Comparison of ENCODE assay signal across 20 cellular contexts in the genomic region with DNA sequence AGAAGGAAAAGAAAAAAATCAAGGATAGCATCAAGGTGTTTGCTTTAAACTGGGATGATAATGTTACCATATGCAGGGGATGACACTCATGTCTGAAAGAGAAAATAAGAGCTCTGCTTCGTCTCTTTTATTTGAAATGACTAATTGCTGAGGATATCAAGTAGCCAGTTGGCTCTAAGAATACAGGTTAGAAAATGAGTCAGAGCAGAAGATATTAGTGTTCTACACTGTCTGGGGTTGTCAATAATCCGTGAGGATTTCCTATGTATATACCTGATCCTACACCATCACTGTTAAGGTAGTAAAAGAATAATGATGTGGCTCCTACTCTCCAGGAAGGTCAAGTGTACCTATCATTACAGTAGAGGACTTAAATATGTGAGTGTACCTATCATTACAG.
"Had no signal": no experiment of that assay in that cellular context is flagged by ENCODE, and none has a peak within 500 bp of the region (broad histone marks: within the 10 kb centered on the region; RNA-seq: fewer than 3 reads in every experiment).

No MANE protein-coding gene starts in this region.

- H3K27ac Mint-ChIP-seq: activated naive CD4-positive, alpha-beta T cell treated with anti-CD3 and anti-CD28 coated beads, Interleukin-2, amount 10 ng/mL, durations not matched to agents 7 days and 5 days; mesothelial cell of epicardium; natural killer cell treated with Interleukin-12 subunit alpha and Interleukin-12 subunit beta and Interleukin-15 and Interleukin-18, amount 100 ng/mL, for 72 hours; stimulated activated naive B cell treated with anti-CD40 and anti-IgM and Interleukin-4, amounts not matched to agents 10 μg/mL and 1 μg/mL and 100 μg/mL, for 72 hours; T-helper 1 cell treated with Interleukin-12 subunit alpha and Interleukin-12 subunit beta and Interleukin-4 antibody, amounts not matched to agents 30 μg/mL and 1 μg/mL, for 36 hours had no signal

- H3K4me3 ChIP-seq: ascending aorta, coronary artery, left lung, pancreas, tibial artery had no signal

- DNase-seq: activated CD4-positive, CD25-positive, alpha-beta regulatory T cell treated with anti-CD3 and anti-CD28 coated beads, Interleukin-2, amount 50 U/mL, for 72 hours; activated effector memory CD4-positive, alpha-beta T cell treated with Interleukin-2 at 50 U/mL for 16 hours; activated naive CD4-positive, alpha-beta T cell treated with anti-CD3 and anti-CD28 coated beads, Interleukin-2, amount 10 ng/mL, durations not matched to agents 7 days and 5 days; activated T-cell treated with anti-CD3 and anti-CD28 coated beads for 4 hours; erythroblast; hypothalamus; left lung; pancreas; stimulated activated CD4-positive, alpha-beta T cell treated with anti-CD3 and anti-CD28 coated beads, Interleukin-4, amount 100 ng/mL, for 4 hours; stimulated activated naive B cell treated with anti-CD40 and anti-IgM and Interleukin-4, amounts not matched to agents 10 μg/mL and 1 μg/mL and 100 μg/mL, for 72 hours; substantia nigra; tibial artery had no signal

- ATAC-seq: sciatic nerve; stimulated activated naive B cell treated with anti-CD40 and anti-IgM and Interleukin-4, amounts not matched to agents 10 μg/mL and 1 μg/mL and 100 μg/mL, for 72 hours had no signal

- H3K4me3 Mint-ChIP-seq: activated naive CD4-positive, alpha-beta T cell treated with anti-CD3 and anti-CD28 coated beads, Interleukin-2, amount 10 ng/mL, durations not matched to agents 7 days and 5 days; mesothelial cell of epicardium; natural killer cell treated with Interleukin-12 subunit alpha and Interleukin-12 subunit beta and Interleukin-15 and Interleukin-18, amount 100 ng/mL, for 72 hours; stimulated activated naive B cell treated with anti-CD40 and anti-IgM and Interleukin-4, amounts not matched to agents 10 μg/mL and 1 μg/mL and 100 μg/mL, for 72 hours; T-helper 1 cell treated with Interleukin-12 subunit alpha and Interleukin-12 subunit beta and Interleukin-4 antibody, amounts not matched to agents 30 μg/mL and 1 μg/mL, for 36 hours had no signal

- H3K36me3 ChIP-seq: ascending aorta, left lung, neutrophil, pancreas, tibial artery had no signal

- H3K36me3 Mint-ChIP-seq: activated naive CD4-positive, alpha-beta T cell treated with anti-CD3 and anti-CD28 coated beads, Interleukin-2, amount 10 ng/mL, durations not matched to agents 7 days and 5 days; mesothelial cell of epicardium; natural killer cell treated with Interleukin-12 subunit alpha and Interleukin-12 subunit beta and Interleukin-15 and Interleukin-18, amount 100 ng/mL, for 72 hours; stimulated activated naive B cell treated with anti-CD40 and anti-IgM and Interleukin-4, amounts not matched to agents 10 μg/mL and 1 μg/mL and 100 μg/mL, for 72 hours had no signal

- H3K9me3 ChIP-seq: ascending aorta, left lung, neutrophil, pancreas, tibial artery had no signal

- H3K4me1 Mint-ChIP-seq: activated naive CD4-positive, alpha-beta T cell treated with anti-CD3 and anti-CD28 coated beads, Interleukin-2, amount 10 ng/mL, durations not matched to agents 7 days and 5 days; stimulated activated naive B cell treated with anti-CD40 and anti-IgM and Interleukin-4, amounts not matched to agents 10 μg/mL and 1 μg/mL and 100 μg/mL, for 72 hours had no signal

- H3K27me3 Mint-ChIP-seq: activated naive CD4-positive, alpha-beta T cell treated with anti-CD3 and anti-CD28 coated beads, Interleukin-2, amount 10 ng/mL, durations not matched to agents 7 days and 5 days; natural killer cell treated with Interleukin-12 subunit alpha and Interleukin-12 subunit beta and Interleukin-15 and Interleukin-18, amount 100 ng/mL, for 72 hours; stimulated activated naive B cell treated with anti-CD40 and anti-IgM and Interleukin-4, amounts not matched to agents 10 μg/mL and 1 μg/mL and 100 μg/mL, for 72 hours had no signal

- H3K27ac ChIP-seq: ascending aorta, coronary artery, left lung, neutrophil, pancreas, tibial artery, VCaP had no signal

- H3K27me3 ChIP-seq: ascending aorta, left lung, neutrophil, pancreas, tibial artery had no signal

- H3K4me1 ChIP-seq: ascending aorta, left lung, pancreas, tibial artery had no signal

- H3K9me3 Mint-ChIP-seq: activated naive CD4-positive, alpha-beta T cell treated with anti-CD3 and anti-CD28 coated beads, Interleukin-2, amount 10 ng/mL, durations not matched to agents 7 days and 5 days; mesothelial cell of epicardium; stimulated activated naive B cell treated with anti-CD40 and anti-IgM and Interleukin-4, amounts not matched to agents 10 μg/mL and 1 μg/mL and 100 μg/mL, for 72 hours; T-helper 1 cell treated with Interleukin-12 subunit alpha and Interleukin-12 subunit beta and Interleukin-4 antibody, amounts not matched to agents 30 μg/mL and 1 μg/mL, for 36 hours had no signal
